In genomic region chr2:209496586-209496982, GRCh38 we compare ENCODE assay signal across 12 cellular contexts.
DNase-seq lines count a peak whose midpoint lies in the region; ATAC-seq and TF ChIP-seq lines count a peak whose summit lies in the region.
"Had no signal": no experiment of that assay in that cellular context is flagged by ENCODE, and none has a peak within 500 bp of the region (broad histone marks: within the 10 kb centered on the region; RNA-seq: fewer than 3 reads in every experiment).

No MANE protein-coding gene starts in this region.

- no peaks in the 10 kb centered on the region for H3K36me3 ChIP-seq in right atrium auricular region
- H3K36me3 ChIP-seq in smooth muscle cell (ENCODE audit: low read depth): no peaks in the 10 kb centered on the region
- no peaks in the 10 kb centered on the region for H3K36me3 ChIP-seq in neural progenitor cell

- in situ Hi-C loops in astrocyte of the spinal cord (cut with HindIII; ENCODE audit: low sequenced_read_pairs): no loop called here

- no peak overlapping the region for H3K27ac Mint-ChIP-seq in natural killer cell treated with Interleukin-12 subunit alpha and Interleukin-12 subunit beta and Interleukin-15 and Interleukin-18, amount 100 ng/mL, for 72 hours
- no peak overlapping the region for H3K27ac Mint-ChIP-seq in neural progenitor cell

- H3K4me1 ChIP-seq in right atrium auricular region (peaks cover 0 to 25% of the 10 kb centered on the region in 2 donors), smooth muscle cell (ENCODE audit: low read depth) (no peaks in the 10 kb centered on the region), neural progenitor cell (no peaks in the 10 kb centered on the region)

- H3K27me3 Mint-ChIP-seq in natural killer cell treated with Interleukin-12 subunit alpha and Interleukin-12 subunit beta and Interleukin-15 and Interleukin-18, amount 100 ng/mL, for 72 hours: no peaks in the 10 kb centered on the region
- H3K27me3 Mint-ChIP-seq in neural progenitor cell (ENCODE audit: insufficient read depth, low read depth): peaks cover 2% of the 10 kb centered on the region

- H3K4me2 ChIP-seq in smooth muscle cell: peak overlapping the region; percentile 56
- H3K4me2 ChIP-seq in neural progenitor cell: no peak overlapping the region

- peak overlapping the region; percentile 77 to 79 for H3K27ac ChIP-seq in right atrium auricular region
- peak overlapping the region; percentile 87 for H3K27ac ChIP-seq in smooth muscle cell (ENCODE audit: low read depth)
- no peak overlapping the region for H3K27ac ChIP-seq in neural progenitor cell

- peaks cover 0 to 13% of the 10 kb centered on the region in 2 donors for H3K9me3 ChIP-seq in right atrium auricular region
- H3K9me3 ChIP-seq in smooth muscle cell (replicated peaks; ENCODE audit: low read depth): no peaks in the 10 kb centered on the region
- H3K9me3 ChIP-seq in neural progenitor cell (ENCODE audit: low read depth): no peaks in the 10 kb centered on the region

- H2AFZ ChIP-seq in smooth muscle cell (ENCODE audit: low read depth) (no peak overlapping the region), neural progenitor cell (replicated peaks) (no peak overlapping the region)

- peaks cover 13% of the 10 kb centered on the region for H3K9me3 Mint-ChIP-seq in natural killer cell treated with Interleukin-12 subunit alpha and Interleukin-12 subunit beta and Interleukin-15 and Interleukin-18, amount 100 ng/mL, for 72 hours
- H3K9me3 Mint-ChIP-seq in neural progenitor cell: peaks cover 48% of the 10 kb centered on the region

- no peaks in the 10 kb centered on the region for H3K79me2 ChIP-seq in smooth muscle cell (ENCODE audit: low read depth)
- H3K79me2 ChIP-seq in neural progenitor cell (ENCODE audit: low read depth): no peaks in the 10 kb centered on the region

- TF ChIP-seq CTCF in astrocyte of the spinal cord (IDR thresholded peaks at IDR 0.05; ENCODE audit: low read depth, low read length) (no peak), right atrium auricular region (IDR thresholded peaks at IDR 0.05) (no peak), smooth muscle cell (IDR thresholded peaks at IDR 0.05; ENCODE audit: borderline replicate concordance, insufficient read depth, poor library complexity, severe bottlenecking) (no peak), neural progenitor cell (IDR thresholded peaks at IDR 0.05) (no peak)

- no peak overlapping the region for H3K4me3 ChIP-seq in astrocyte of the spinal cord (ENCODE audit: low read depth, low read length)
- no peak overlapping the region for H3K4me3 ChIP-seq in right atrium auricular region
- H3K4me3 ChIP-seq in smooth muscle cell: no peak overlapping the region
- H3K4me3 ChIP-seq in neural progenitor cell: no peak overlapping the region
- H3K4me3 ChIP-seq: lung had no signal

- H4K20me1 ChIP-seq in smooth muscle cell (ENCODE audit: low read depth) (no peaks in the 10 kb centered on the region), neural progenitor cell (ENCODE audit: low read depth) (no peaks in the 10 kb centered on the region)

- H3K4me3 Mint-ChIP-seq in natural killer cell treated with Interleukin-12 subunit alpha and Interleukin-12 subunit beta and Interleukin-15 and Interleukin-18, amount 100 ng/mL, for 72 hours: no peak overlapping the region
- no peak overlapping the region for H3K4me3 Mint-ChIP-seq in neural progenitor cell

- H3K9ac ChIP-seq in smooth muscle cell (ENCODE audit: low read depth) (peak overlapping the region; percentile 52), neural progenitor cell (no peak overlapping the region)

- H3K27me3 ChIP-seq in right atrium auricular region: no peaks in the 10 kb centered on the region
- no peaks in the 10 kb centered on the region for H3K27me3 ChIP-seq in smooth muscle cell (ENCODE audit: low read depth)
- H3K27me3 ChIP-seq in neural progenitor cell: no peaks in the 10 kb centered on the region

- no peak for ATAC-seq in GM19023 (IDR thresholded peaks at IDR 0.05; ENCODE audit: unreplicated experiment)
- ATAC-seq in natural killer cell treated with Interleukin-12 subunit alpha and Interleukin-12 subunit beta and Interleukin-15 and Interleukin-18, amount 100 ng/mL, for 72 hours: no peak

- no peaks in the 10 kb centered on the region for H3K4me1 Mint-ChIP-seq in natural killer cell treated with Interleukin-12 subunit alpha and Interleukin-12 subunit beta and Interleukin-15 and Interleukin-18, amount 100 ng/mL, for 72 hours (ENCODE audit: low read depth in 2 of 2)
- H3K4me1 Mint-ChIP-seq in neural progenitor cell: peaks cover 19% of the 10 kb centered on the region

- no peaks in the 10 kb centered on the region for H3K36me3 Mint-ChIP-seq in natural killer cell treated with Interleukin-12 subunit alpha and Interleukin-12 subunit beta and Interleukin-15 and Interleukin-18, amount 100 ng/mL, for 72 hours
- peaks cover 58% of the 10 kb centered on the region for H3K36me3 Mint-ChIP-seq in neural progenitor cell

- DNase-seq in HT1080 (ENCODE audit: low read depth): peak; percentile 18
- peak; percentile 77 for DNase-seq in astrocyte of the spinal cord (ENCODE audit: low read depth, low spot score)
- no peak for DNase-seq in right atrium auricular region (ENCODE audit: low spot score)
- DNase-seq in smooth muscle cell (lab: John Stamatoyannopoulos, UW; ENCODE audit: unreplicated experiment): no peak
- no peak for DNase-seq in activated gamma-delta T cell (lab: John Stamatoyannopoulos, UW)
- DNase-seq in natural killer cell treated with Interleukin-12 subunit alpha and Interleukin-12 subunit beta and Interleukin-15 and Interleukin-18, amount 100 ng/mL, for 72 hours (ENCODE audit: low spot score): no peak
- DNase-seq in neural progenitor cell (ENCODE audit: low spot score): no peak
- DNase-seq: activated T-cell treated with anti-CD3 and anti-CD28 coated beads for 4 hours; NCI-H2171 treated with DMSO at 0.1 percent for 48 hours; stimulated activated CD4-positive, alpha-beta T cell treated with anti-CD3 and anti-CD28 coated beads, Interleukin-4, amount 100 ng/mL, for 4 hours had no signal

- H3F3A ChIP-seq in smooth muscle cell (ENCODE audit: low read depth) (peaks cover 10% of the 10 kb centered on the region), neural progenitor cell (ENCODE audit: low read depth) (no peaks in the 10 kb centered on the region)

Comparison
In these comparisons a context has a peak if more than half of its experiments do, and no peak if none do; other contexts are left out.
1. DNase-seq: peak in HT1080 (single experiment) and astrocyte of the spinal cord (single experiment); none in right atrium auricular region (single experiment), smooth muscle cell (single experiment), activated gamma-delta T cell (single experiment), natural killer cell treated with Interleukin-12 subunit alpha and Interleukin-12 subunit beta and Interleukin-15 and Interleukin-18, amount 100 ng/mL, for 72 hours (single experiment) and neural progenitor cell (single experiment).